In the genomic region with DNA sequence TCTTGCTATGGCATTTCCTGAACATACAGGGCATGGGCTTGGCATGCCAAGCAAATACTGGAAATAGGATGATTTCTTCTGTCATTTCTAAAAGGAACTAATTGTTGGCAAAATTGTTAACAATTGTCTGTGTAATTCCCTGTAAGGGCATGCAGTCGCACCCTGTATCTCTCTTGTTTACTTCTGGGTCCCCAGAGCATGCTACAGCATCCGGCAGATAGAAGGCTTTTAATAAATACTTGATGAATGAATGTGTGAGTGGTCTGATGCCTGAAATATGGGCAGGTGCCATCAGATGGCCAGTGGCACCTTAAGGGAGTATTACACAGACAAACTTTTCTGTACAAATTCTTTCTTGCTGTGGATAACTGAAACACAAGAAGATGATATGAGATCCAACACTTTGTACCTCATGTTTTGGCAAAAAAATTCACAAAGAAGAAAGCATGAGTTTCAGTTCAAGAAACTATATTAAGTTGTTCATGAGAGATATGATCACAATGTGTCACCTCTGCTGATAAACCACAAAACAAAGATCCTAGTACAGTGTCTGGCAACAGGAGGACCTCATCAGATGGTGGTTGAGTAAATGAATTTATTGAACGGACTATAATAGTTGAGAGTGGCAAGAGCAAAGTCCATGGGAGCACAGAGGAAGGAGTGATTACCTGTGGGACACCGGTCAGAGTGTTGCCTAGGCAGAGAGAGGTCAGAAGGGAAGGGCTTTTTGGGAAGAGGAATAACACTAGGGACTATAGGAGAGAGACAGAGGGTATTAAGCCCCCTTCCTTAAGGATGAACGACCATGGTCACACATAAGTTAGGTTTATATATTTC, we compare ENCODE assay signal across 16 cellular contexts.
"Had no signal": no experiment of that assay in that cellular context is flagged by ENCODE, and none has a peak within 500 bp of the region (broad histone marks: within the 10 kb centered on the region; RNA-seq: fewer than 3 reads in every experiment).

No MANE protein-coding gene starts in this region.

- H3K9me3 ChIP-seq: thyroid gland, vagina had no signal

- DNase-seq: activated CD4-positive, alpha-beta T cell treated with anti-CD3 and anti-CD28 coated beads for 4 hours; activated CD8-positive, alpha-beta memory T cell treated with anti-CD3 and anti-CD28 coated beads for 24 hours; activated naive CD4-positive, alpha-beta T cell treated with anti-CD3 and anti-CD28 coated beads, Interleukin-2, amount 50 U/mL, for 16 hours; activated T-cell treated with anti-CD3 and anti-CD28 coated beads for 4 hours; amniotic stem cell; brain microvascular endothelial cell; dorsolateral prefrontal cortex; glutamatergic neuron; left cardiac atrium; nephron progenitor cell; stimulated activated CD4-positive, alpha-beta T cell treated with anti-CD3 and anti-CD28 coated beads, Interleukin-15, amount 100 ng/mL, for 24 hours; stimulated activated CD4-positive, alpha-beta T cell treated with anti-CD3 and anti-CD28 coated beads, Interleukin-4, amount 100 ng/mL, for 4 hours; T-cell; thyroid gland; WERI-Rb-1 had no signal

- H3K4me1 ChIP-seq: thyroid gland, vagina had no signal

- H3K27me3 ChIP-seq: brain microvascular endothelial cell, dorsolateral prefrontal cortex, thyroid gland, vagina had no signal

- H3K4me3 ChIP-seq: dorsolateral prefrontal cortex, thyroid gland, vagina had no signal

- H3K27ac ChIP-seq: brain microvascular endothelial cell, thyroid gland, vagina, WERI-Rb-1 had no signal

- ATAC-seq: T-cell had no signal

- H3K36me3 ChIP-seq: brain microvascular endothelial cell, thyroid gland, vagina, WERI-Rb-1 had no signal
